ENCODE assay signal across 2 cellular contexts in the genomic region with DNA sequence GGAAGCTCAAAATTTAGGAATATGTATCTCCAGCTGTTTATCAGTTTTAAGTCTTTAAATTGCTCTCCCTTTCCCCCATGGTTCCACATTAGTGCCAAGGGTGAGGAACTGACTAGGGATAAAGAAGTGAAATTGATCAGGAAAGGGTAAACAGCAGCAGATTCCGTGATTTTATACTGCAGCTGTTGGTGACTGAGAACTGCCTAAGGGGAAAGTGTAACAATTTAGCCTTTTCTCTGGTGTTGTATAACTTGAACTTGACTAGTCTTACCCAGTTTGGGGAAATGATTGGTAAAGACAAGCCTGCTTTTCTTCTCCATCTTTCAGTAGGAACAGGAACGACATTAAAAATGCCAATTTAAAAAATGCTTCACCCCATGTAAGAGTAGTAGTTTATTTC.
TF ChIP-seq lines count a peak whose summit lies in the region.

No MANE protein-coding gene starts in this region.

TF ChIP-seq in SK-N-SH, 30 proteins besides CTCF, POLR2A, EP300 and RAD21 (continued from another document):
- TF ChIP-seq, protein P1, sequence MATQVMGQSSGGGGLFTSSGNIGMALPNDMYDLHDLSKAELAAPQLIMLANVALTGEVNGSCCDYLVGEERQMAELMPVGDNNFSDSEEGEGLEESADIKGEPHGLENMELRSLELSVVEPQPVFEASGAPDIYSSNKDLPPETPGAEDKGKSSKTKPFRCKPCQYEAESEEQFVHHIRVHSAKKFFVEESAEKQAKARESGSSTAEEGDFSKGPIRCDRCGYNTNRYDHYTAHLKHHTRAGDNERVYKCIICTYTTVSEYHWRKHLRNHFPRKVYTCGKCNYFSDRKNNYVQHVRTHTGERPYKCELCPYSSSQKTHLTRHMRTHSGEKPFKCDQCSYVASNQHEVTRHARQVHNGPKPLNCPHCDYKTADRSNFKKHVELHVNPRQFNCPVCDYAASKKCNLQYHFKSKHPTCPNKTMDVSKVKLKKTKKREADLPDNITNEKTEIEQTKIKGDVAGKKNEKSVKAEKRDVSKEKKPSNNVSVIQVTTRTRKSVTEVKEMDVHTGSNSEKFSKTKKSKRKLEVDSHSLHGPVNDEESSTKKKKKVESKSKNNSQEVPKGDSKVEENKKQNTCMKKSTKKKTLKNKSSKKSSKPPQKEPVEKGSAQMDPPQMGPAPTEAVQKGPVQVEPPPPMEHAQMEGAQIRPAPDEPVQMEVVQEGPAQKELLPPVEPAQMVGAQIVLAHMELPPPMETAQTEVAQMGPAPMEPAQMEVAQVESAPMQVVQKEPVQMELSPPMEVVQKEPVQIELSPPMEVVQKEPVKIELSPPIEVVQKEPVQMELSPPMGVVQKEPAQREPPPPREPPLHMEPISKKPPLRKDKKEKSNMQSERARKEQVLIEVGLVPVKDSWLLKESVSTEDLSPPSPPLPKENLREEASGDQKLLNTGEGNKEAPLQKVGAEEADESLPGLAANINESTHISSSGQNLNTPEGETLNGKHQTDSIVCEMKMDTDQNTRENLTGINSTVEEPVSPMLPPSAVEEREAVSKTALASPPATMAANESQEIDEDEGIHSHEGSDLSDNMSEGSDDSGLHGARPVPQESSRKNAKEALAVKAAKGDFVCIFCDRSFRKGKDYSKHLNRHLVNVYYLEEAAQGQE (IDR thresholded peaks at IDR 0.05; ENCODE audit: low read depth, low read length), result no peak
- no peak for TF ChIP-seq FOSL2 (IDR thresholded peaks at IDR 0.05; ENCODE audit: borderline replicate concordance, low read depth)
- TF ChIP-seq RCOR1 (IDR thresholded peaks at IDR 0.05; ENCODE audit: low read length), result no peak
- TF ChIP-seq NFIC (IDR thresholded peaks at IDR 0.05; ENCODE audit: borderline replicate concordance), result no peak
- TF ChIP-seq FOXM1 (IDR thresholded peaks at IDR 0.05; ENCODE audit: low read depth), result no peak
- no peak for TF ChIP-seq GATA2 (CRISPR knock-in tag; IDR thresholded peaks at IDR 0.05)

TF ChIP-seq in SK-N-SH treated with all-trans-retinoic acid at 6 μM for 48 hours, 23 proteins besides CTCF, POLR2A, EP300 and RAD21:
- TF ChIP-seq, protein P2, sequence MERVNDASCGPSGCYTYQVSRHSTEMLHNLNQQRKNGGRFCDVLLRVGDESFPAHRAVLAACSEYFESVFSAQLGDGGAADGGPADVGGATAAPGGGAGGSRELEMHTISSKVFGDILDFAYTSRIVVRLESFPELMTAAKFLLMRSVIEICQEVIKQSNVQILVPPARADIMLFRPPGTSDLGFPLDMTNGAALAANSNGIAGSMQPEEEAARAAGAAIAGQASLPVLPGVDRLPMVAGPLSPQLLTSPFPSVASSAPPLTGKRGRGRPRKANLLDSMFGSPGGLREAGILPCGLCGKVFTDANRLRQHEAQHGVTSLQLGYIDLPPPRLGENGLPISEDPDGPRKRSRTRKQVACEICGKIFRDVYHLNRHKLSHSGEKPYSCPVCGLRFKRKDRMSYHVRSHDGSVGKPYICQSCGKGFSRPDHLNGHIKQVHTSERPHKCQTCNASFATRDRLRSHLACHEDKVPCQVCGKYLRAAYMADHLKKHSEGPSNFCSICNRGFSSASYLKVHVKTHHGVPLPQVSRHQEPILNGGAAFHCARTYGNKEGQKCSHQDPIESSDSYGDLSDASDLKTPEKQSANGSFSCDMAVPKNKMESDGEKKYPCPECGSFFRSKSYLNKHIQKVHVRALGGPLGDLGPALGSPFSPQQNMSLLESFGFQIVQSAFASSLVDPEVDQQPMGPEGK (CRISPR knock-in tag; IDR thresholded peaks at IDR 0.05; ENCODE audit: borderline replicate concordance), result no peak
- TF ChIP-seq, protein P3, sequence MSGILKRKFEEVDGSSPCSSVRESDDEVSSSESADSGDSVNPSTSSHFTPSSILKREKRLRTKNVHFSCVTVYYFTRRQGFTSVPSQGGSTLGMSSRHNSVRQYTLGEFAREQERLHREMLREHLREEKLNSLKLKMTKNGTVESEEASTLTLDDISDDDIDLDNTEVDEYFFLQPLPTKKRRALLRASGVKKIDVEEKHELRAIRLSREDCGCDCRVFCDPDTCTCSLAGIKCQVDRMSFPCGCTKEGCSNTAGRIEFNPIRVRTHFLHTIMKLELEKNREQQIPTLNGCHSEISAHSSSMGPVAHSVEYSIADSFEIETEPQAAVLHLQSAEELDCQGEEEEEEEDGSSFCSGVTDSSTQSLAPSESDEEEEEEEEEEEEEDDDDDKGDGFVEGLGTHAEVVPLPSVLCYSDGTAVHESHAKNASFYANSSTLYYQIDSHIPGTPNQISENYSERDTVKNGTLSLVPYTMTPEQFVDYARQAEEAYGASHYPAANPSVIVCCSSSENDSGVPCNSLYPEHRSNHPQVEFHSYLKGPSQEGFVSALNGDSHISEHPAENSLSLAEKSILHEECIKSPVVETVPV (CRISPR knock-in tag; IDR thresholded peaks at IDR 0.05), result no peak
